In the genomic region with DNA sequence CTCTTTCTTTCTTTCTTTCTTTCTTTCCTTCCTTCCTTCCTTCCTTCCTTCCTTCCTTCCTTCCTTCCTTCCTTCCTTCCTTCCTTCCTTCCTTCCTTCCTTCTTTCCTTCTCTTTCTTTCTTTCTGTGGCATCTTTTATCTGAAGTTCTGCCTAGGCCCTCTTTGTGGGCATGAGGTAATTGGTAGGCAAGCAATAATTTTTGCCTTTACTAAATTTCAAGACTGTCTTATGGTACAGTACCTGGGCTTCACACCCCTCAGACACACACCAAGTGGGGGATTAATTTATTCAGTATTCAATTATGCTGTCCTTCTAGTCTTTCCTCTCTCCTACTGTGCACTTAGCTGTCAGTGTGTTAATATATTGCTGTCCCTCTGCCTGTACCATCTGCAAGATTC, we compare ENCODE assay signal across 22 cellular contexts.
DNase-seq lines count a peak whose midpoint lies in the region; ATAC-seq and TF ChIP-seq lines count a peak whose summit lies in the region.
"Had no signal": no experiment of that assay in that cellular context is flagged by ENCODE, and none has a peak within 500 bp of the region (broad histone marks: within the 10 kb centered on the region; RNA-seq: fewer than 3 reads in every experiment).

No MANE protein-coding gene starts in this region.

- DNase-seq in A673 (ENCODE audit: low spot score) = peak; percentile 80
- DNase-seq in NCI-H69 (lab: John Stamatoyannopoulos, UW) = peak; percentile 9
- peak; percentile 13 for DNase-seq in cerebellum (ENCODE audit: low spot score)
- DNase-seq in GM19238 (ENCODE audit: insufficient read length, low spot score) = no peak
- no peak for DNase-seq in OCI-M2 (lab: John Stamatoyannopoulos, UW; ENCODE audit: unreplicated experiment)
- DNase-seq in OCI-LY7 (ENCODE audit: low spot score) = no peak
- DNase-seq: ACHN; BE2C; CD4-positive, alpha-beta memory T cell; CD4-positive, CD25-positive, alpha-beta regulatory T cell; CD8-positive, alpha-beta memory T cell; COR-L47; DMS 273 treated with DMSO at 0.1 percent for 48 hours; DMS153; DMS53; DND-41; EL; GDM1 had no signal

- peak overlapping the region in 6 of 11 experiments; percentile 12 to 36 (median 34); a peak in 10 of 22 replicates for H3K4me2 ChIP-seq in BLaER1 treated with 17β-estradiol and CSF1 and Interleukin-3, amounts not matched to agents 10 nM and 100 nM
- no peak overlapping the region for H3K4me2 ChIP-seq in OCI-LY7 (ENCODE audit: low read length)
- H3K4me2 ChIP-seq: A549 had no signal

- peak overlapping the region; percentile 58 for H3K27ac ChIP-seq in A673 (ENCODE audit: low read depth, low read length, poor library complexity, severe bottlenecking)
- no peak overlapping the region for H3K27ac ChIP-seq in BLaER1 treated with 17β-estradiol and CSF1 and Interleukin-3, amounts not matched to agents 10 nM and 100 nM
- H3K27ac ChIP-seq in OCI-LY7 (ENCODE audit: low read depth, low read length, poor library complexity, severe bottlenecking) = no peak overlapping the region
- H3K27ac ChIP-seq: 22Rv1, A549 had no signal

- H3K4me3 ChIP-seq in A673 (ENCODE audit: low read depth, low read length, poor library complexity, severe bottlenecking) (no peak overlapping the region), OCI-LY7 (ENCODE audit: low read depth, low read length, poor library complexity, severe bottlenecking) (no peak overlapping the region)
- no peak overlapping the region for H3K4me3 ChIP-seq in BLaER1 treated with 17β-estradiol and CSF1 and Interleukin-3, amounts not matched to agents 10 nM and 100 nM
- H3K4me3 ChIP-seq: A549 had no signal

- no peaks in the 10 kb centered on the region for H3K27me3 ChIP-seq in A673 (replicated peaks; ENCODE audit: insufficient read depth, low read depth, low read length, poor library complexity)
- no peaks in the 10 kb centered on the region for H3K27me3 ChIP-seq in BLaER1 treated with 17β-estradiol and CSF1 and Interleukin-3, amounts not matched to agents 10 nM and 100 nM
- H3K27me3 ChIP-seq: BE2C had no signal

- no peak for TF ChIP-seq CTCF in A673 (conservative IDR thresholded peaks at IDR 0.05; ENCODE audit: low read depth, low read length)
- TF ChIP-seq CTCF in OCI-LY7 (conservative IDR thresholded peaks at IDR 0.05; ENCODE audit: low read length) = no peak

- H3K9me3 ChIP-seq in A673 (ENCODE audit: low read depth, low read length, poor library complexity, severe bottlenecking) (no peaks in the 10 kb centered on the region), OCI-LY7 (ENCODE audit: low read length) (no peaks in the 10 kb centered on the region)
- H3K9me3 ChIP-seq in BLaER1 treated with 17β-estradiol and CSF1 and Interleukin-3, amounts not matched to agents 10 nM and 100 nM (replicated peaks in 1 of 11) = peaks cover 0 to 40% (median 21%) of the 10 kb centered on the region in 11 experiments; a peak in 18 of 22 replicates
- H3K9me3 ChIP-seq: A549, BE2C had no signal

- POLR2A ChIA-PET in A673 (lab: Charles Lee; ENCODE audit: low non-redundant PET) (no interaction called here), OCI-LY7 (lab: Charles Lee) (no interaction called here)

- H3K36me3 ChIP-seq in A673 (ENCODE audit: insufficient read depth, low read length, poor library complexity, severe bottlenecking) (no peaks in the 10 kb centered on the region), OCI-LY7 (ENCODE audit: insufficient read depth, low read length) (no peaks in the 10 kb centered on the region)
- peaks cover 0 to 10% (median 0%) of the 10 kb centered on the region in 11 experiments; a peak in 1 of 22 replicates for H3K36me3 ChIP-seq in BLaER1 treated with 17β-estradiol and CSF1 and Interleukin-3, amounts not matched to agents 10 nM and 100 nM
- H3K36me3 ChIP-seq: BE2C had no signal

- H2AFZ ChIP-seq in OCI-LY7 (ENCODE audit: low read length) = no peak overlapping the region

- CTCF ChIA-PET in A673 (lab: Charles Lee) = no interaction called here
- CTCF ChIA-PET in OCI-LY7 (lab: Charles Lee; ENCODE audit: unreplicated experiment) = no interaction called here

- ATAC-seq in GM21367 (IDR thresholded peaks at IDR 0.05; ENCODE audit: unreplicated experiment) = no peak
- ATAC-seq: A549 had no signal

- no peaks in the 10 kb centered on the region for H4K20me1 ChIP-seq in BLaER1 treated with 17β-estradiol and CSF1 and Interleukin-3, amounts not matched to agents 10 nM and 100 nM
- H4K20me1 ChIP-seq in OCI-LY7 (ENCODE audit: insufficient read depth, low read length) = no peaks in the 10 kb centered on the region

- H3K79me2 ChIP-seq in OCI-LY7 (ENCODE audit: insufficient read depth, low read depth, low read length) = no peaks in the 10 kb centered on the region

- H3K9ac ChIP-seq in BLaER1 treated with 17β-estradiol and CSF1 and Interleukin-3, amounts not matched to agents 10 nM and 100 nM = no peak overlapping the region

- intact Hi-C loops in A673 (cut with micrococcal nuclease; ENCODE audit: unreplicated experiment) (loop anchor here (5.0 kb wide), 1 partner anchor 287 kb away; no protein-coding TSS in a partner anchor), OCI-LY7 (cut with micrococcal nuclease; ENCODE audit: unreplicated experiment) (no loop called here)

- no TSS peak for BruUV-seq in A673 (replicated peaks; lab: Mats Ljungman, UMichigan)
- no TSS peak for BruUV-seq in OCI-LY7 (replicated peaks; lab: Mats Ljungman, UMichigan)

- no peaks in the 10 kb centered on the region for H3K9me2 ChIP-seq in OCI-LY7 (ENCODE audit: insufficient read depth, low read length)

- H3K4me1 ChIP-seq in A673 (ENCODE audit: insufficient read depth, low read length, poor library complexity, severe bottlenecking) = peaks cover 18% of the 10 kb centered on the region
- peaks cover 20 to 49% (median 33%) of the 10 kb centered on the region in 10 experiments for H3K4me1 ChIP-seq in BLaER1 treated with 17β-estradiol and CSF1 and Interleukin-3, amounts not matched to agents 10 nM and 100 nM
- H3K4me1 ChIP-seq in OCI-LY7 (ENCODE audit: insufficient read depth, low read length, poor library complexity, severe bottlenecking) = no peaks in the 10 kb centered on the region
- H3K4me1 ChIP-seq: A549, BE2C had no signal

Comparison
In these comparisons a context has a peak if more than half of its experiments do, and no peak if none do; other contexts are left out.
1. DNase-seq: peak in A673 (single experiment), NCI-H69 (single experiment) and cerebellum (single experiment); none in GM19238 (single experiment), OCI-M2 (single experiment) and OCI-LY7 (single experiment).